ENCODE assay signal across 13 cellular contexts in the genomic region with DNA sequence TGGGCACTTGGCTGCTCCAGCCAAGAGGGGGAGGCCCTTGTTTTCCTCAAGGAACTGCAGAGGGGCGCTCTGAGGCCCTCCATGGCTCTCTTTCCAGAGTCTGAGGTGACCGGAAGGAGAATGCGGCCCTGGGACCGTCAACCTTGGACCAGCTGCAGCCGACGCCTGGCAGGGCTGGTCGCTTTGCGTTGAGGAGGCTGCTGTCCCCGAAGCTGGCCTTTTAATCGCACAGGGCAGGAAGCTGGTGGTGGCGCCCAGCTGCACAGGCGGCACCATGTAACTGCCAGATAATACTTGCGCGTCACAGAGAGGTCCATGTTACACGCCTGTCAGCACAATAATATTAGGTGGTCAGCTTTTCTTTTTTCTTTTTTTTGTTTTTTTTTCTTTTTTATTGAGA. TPM values are rescaled to one million over a fixed set of nuclear protein-coding genes. Genes with fewer than 3 reads are reported as not detected.
DNase-seq lines count a peak whose midpoint lies in the region; ATAC-seq and TF ChIP-seq lines count a peak whose summit lies in the region.
"Had no signal": no experiment of that assay in that cellular context is flagged by ENCODE, and none has a peak within 500 bp of the region (broad histone marks: within the 10 kb centered on the region; RNA-seq: fewer than 3 reads in every experiment).

No MANE protein-coding gene starts in this region.

- CTCF ChIA-PET in activated naive CD4-positive, alpha-beta T cell treated with anti-CD3 and anti-CD28 coated beads, Interleukin-2, amount 10 ng/mL, durations not matched to agents 7 days and 5 days (lab: Charles Lee) = no interaction called here
- CTCF ChIA-PET in PC-3 (lab: Charles Lee) = no interaction called here

- peaks cover 16% of the 10 kb centered on the region for H3K4me1 ChIP-seq in PC-3 (ENCODE audit: insufficient read depth, low read length)
- H3K4me1 ChIP-seq: neural progenitor cell had no signal

- no peaks in the 10 kb centered on the region for H3K27me3 ChIP-seq in PC-3 (ENCODE audit: low read length)
- H3K27me3 ChIP-seq: heart left ventricle, neural progenitor cell, Peyer's patch had no signal

- H3K27ac Mint-ChIP-seq in activated naive CD4-positive, alpha-beta T cell treated with anti-CD3 and anti-CD28 coated beads, Interleukin-2, amount 10 ng/mL, durations not matched to agents 7 days and 5 days = no peak overlapping the region
- no peak overlapping the region for H3K27ac Mint-ChIP-seq in glutamatergic neuron (ENCODE audit: unreplicated experiment)

- no peaks in the 10 kb centered on the region for H4K20me1 ChIP-seq in PC-3 (ENCODE audit: low read length)

- H3K4me3 Mint-ChIP-seq in activated naive CD4-positive, alpha-beta T cell treated with anti-CD3 and anti-CD28 coated beads, Interleukin-2, amount 10 ng/mL, durations not matched to agents 7 days and 5 days = peak overlapping the region; percentile 87
- peak overlapping the region; percentile 83 for H3K4me3 Mint-ChIP-seq in glutamatergic neuron (ENCODE audit: unreplicated experiment)

- H3F3A ChIP-seq in PC-3 (ENCODE audit: low read length, unreplicated experiment) = no peaks in the 10 kb centered on the region

- H3K4me3 ChIP-seq in PC-3 (ENCODE audit: low read length) = no peak overlapping the region
- H3K4me3 ChIP-seq: neural progenitor cell had no signal

- H3K9me3 ChIP-seq in PC-3 (ENCODE audit: low read length) = no peaks in the 10 kb centered on the region
- H3K9me3 ChIP-seq: heart left ventricle, Peyer's patch had no signal

- H3K9me3 Mint-ChIP-seq in activated naive CD4-positive, alpha-beta T cell treated with anti-CD3 and anti-CD28 coated beads, Interleukin-2, amount 10 ng/mL, durations not matched to agents 7 days and 5 days = no peaks in the 10 kb centered on the region
- H3K9me3 Mint-ChIP-seq in glutamatergic neuron (ENCODE audit: unreplicated experiment) = peaks cover 4% of the 10 kb centered on the region
- H3K9me3 Mint-ChIP-seq: memory B cell had no signal

- peaks cover 6% of the 10 kb centered on the region for H3K36me3 Mint-ChIP-seq in activated naive CD4-positive, alpha-beta T cell treated with anti-CD3 and anti-CD28 coated beads, Interleukin-2, amount 10 ng/mL, durations not matched to agents 7 days and 5 days
- peaks cover 9% of the 10 kb centered on the region for H3K36me3 Mint-ChIP-seq in glutamatergic neuron (ENCODE audit: unreplicated experiment)

- POLR2A ChIA-PET in PC-3 (lab: Charles Lee; ENCODE audit: unreplicated experiment) = no interaction called here

- DNase-seq in activated naive CD4-positive, alpha-beta T cell treated with anti-CD3 and anti-CD28 coated beads, Interleukin-2, amount 10 ng/mL, durations not matched to agents 7 days and 5 days = no peak
- no peak for DNase-seq in activated naive CD4-positive, alpha-beta T cell treated with Interleukin-2 at 50 U/mL for 16 hours
- DNase-seq in PC-3 (no peak), glutamatergic neuron (no peak), substantia nigra (lab: John Stamatoyannopoulos, UW) (no peak), COR-L47 (lab: John Stamatoyannopoulos, UW) (no peak)
- DNase-seq: islet precursor cell had no signal

- H3K27ac ChIP-seq in PC-3 (ENCODE audit: low read length) (no peak overlapping the region), substantia nigra (ENCODE audit: low read depth, low read length, poor library complexity, severe bottlenecking) (peak overlapping the region; percentile 30)
- H3K27ac ChIP-seq: neural progenitor cell had no signal

- no peak overlapping the region for H3K9ac ChIP-seq in PC-3 (ENCODE audit: low read length)
- H3K9ac ChIP-seq: neural progenitor cell had no signal

- intact Hi-C loops in PC-3 (cut with micrococcal nuclease) = no loop called here

- TF ChIP-seq CTCF in PC-3 (conservative IDR thresholded peaks at IDR 0.05; ENCODE audit: low read depth, low read length) (no peak), glutamatergic neuron (IDR thresholded peaks at IDR 0.05; ENCODE audit: partially characterized antibody, unreplicated experiment) (no peak)

- no peak overlapping the region for H3K4me2 ChIP-seq in PC-3 (ENCODE audit: low read length)
- H3K4me2 ChIP-seq: neural progenitor cell had no signal

- H3K4me1 Mint-ChIP-seq in activated naive CD4-positive, alpha-beta T cell treated with anti-CD3 and anti-CD28 coated beads, Interleukin-2, amount 10 ng/mL, durations not matched to agents 7 days and 5 days = peaks cover 20% of the 10 kb centered on the region
- H3K4me1 Mint-ChIP-seq in glutamatergic neuron (ENCODE audit: low read depth, unreplicated experiment) = peaks cover 8% of the 10 kb centered on the region

- no peaks in the 10 kb centered on the region for H3K36me3 ChIP-seq in PC-3 (ENCODE audit: low read depth, low read length)
- H3K36me3 ChIP-seq: neural progenitor cell, Peyer's patch had no signal

- ATAC-seq in PC-3 (no peak), GM18858 (IDR thresholded peaks at IDR 0.05; ENCODE audit: unreplicated experiment) (no peak), HG03565 (IDR thresholded peaks at IDR 0.05; ENCODE audit: unreplicated experiment) (no peak)

- peaks cover 41% of the 10 kb centered on the region for H3K79me2 ChIP-seq in PC-3 (ENCODE audit: low read length)

- BruUV-seq in PC-3 (replicated peaks; lab: Mats Ljungman, UMichigan) = no TSS peak

- peaks cover 3% of the 10 kb centered on the region for H3K27me3 Mint-ChIP-seq in activated naive CD4-positive, alpha-beta T cell treated with anti-CD3 and anti-CD28 coated beads, Interleukin-2, amount 10 ng/mL, durations not matched to agents 7 days and 5 days
- peaks cover 9% of the 10 kb centered on the region for H3K27me3 Mint-ChIP-seq in glutamatergic neuron (ENCODE audit: unreplicated experiment)
- H3K27me3 Mint-ChIP-seq: memory B cell had no signal

- H2AFZ ChIP-seq in PC-3 (ENCODE audit: low read length) = 0 out of 2 replicates have a peak overlapping the region, but pooled peaks have one; percentile 93

- H3K9me2 ChIP-seq in PC-3 (replicated peaks; ENCODE audit: low read length) = no peaks in the 10 kb centered on the region

RNA-seq across cellular contexts. Expression of gene HLTF, which starts 0.9 kb away (rescaled TPM):
- 36.5 and 43.3 TPM in 2 replicates for total RNA-seq in PC-3 (2014; rRNA removed)
- total RNA-seq in glutamatergic neuron (ENCODE audit: unreplicated experiment) = 45.1 TPM

RNA-seq across cellular contexts. Expression of gene HPS3, which starts 42.2 kb away (rescaled TPM):
- total RNA-seq in PC-3 (2014; rRNA removed) (11.3 and 13.9 TPM in 2 replicates), glutamatergic neuron (ENCODE audit: unreplicated experiment) (12.1 TPM)
